Comparison of ENCODE assay signal across 11 cellular contexts in the genomic region with DNA sequence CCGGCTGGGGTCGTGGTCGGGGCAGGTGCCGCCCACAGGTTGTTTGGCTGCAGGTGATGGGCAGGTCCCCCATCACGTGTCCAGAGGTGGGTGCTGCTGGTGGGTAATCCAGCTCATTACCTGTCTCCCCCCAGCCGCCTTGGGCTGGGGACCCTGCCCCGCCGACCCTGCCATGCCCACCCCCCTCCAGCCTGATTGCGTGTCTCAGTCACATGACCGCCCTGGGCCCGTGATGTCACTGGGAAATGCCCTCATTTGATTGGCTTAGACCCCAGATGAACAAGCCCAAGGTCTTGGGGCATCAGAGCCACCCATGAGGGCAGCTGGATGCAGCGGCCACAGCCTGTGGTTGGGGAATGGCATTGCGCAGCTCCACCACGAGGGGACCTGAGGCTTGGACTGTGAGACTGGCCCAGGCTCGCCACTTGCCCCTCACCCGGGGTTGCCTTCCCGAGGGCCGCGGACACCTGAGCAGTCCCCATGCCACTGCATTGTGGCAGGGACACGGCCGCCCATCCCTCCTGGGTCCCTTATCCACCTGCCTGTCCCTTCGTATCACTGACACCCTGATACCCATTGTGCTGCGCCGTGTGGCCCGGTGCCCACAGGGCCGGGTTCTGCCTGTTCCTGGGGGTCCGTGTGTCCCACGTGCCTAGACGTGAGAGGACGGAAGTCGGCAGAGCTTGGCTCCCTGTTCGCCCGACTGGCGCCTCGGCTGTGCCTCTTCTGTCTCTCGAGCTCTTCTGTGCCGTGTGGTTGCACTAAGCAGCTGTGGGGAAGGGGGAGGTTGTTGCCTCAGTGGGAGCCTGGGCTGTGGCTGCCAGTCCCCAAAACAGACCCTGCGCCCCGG.
DNase-seq lines count a peak whose midpoint lies in the region; ATAC-seq and TF ChIP-seq lines count a peak whose summit lies in the region.
"Had no signal": no experiment of that assay in that cellular context is flagged by ENCODE, and none has a peak within 500 bp of the region (broad histone marks: within the 10 kb centered on the region; RNA-seq: fewer than 3 reads in every experiment).

No MANE protein-coding gene starts in this region.

- 0 out of 2 replicates have a peak, but pooled peaks cover 3% of the 10 kb centered on the region for H3K27me3 ChIP-seq in OCI-LY3 (ENCODE audit: low read depth, low read length)

- H3K36me3 ChIP-seq in OCI-LY3 (replicated peaks; ENCODE audit: low read depth, low read length): no peaks in the 10 kb centered on the region

- peak overlapping the region; percentile 92 for H3K4me2 ChIP-seq in OCI-LY3 (ENCODE audit: low read length)

- peak overlapping the region; percentile 77 for H3K27ac ChIP-seq in OCI-LY3 (ENCODE audit: low read length)

- H3K4me1 Mint-ChIP-seq in effector memory CD8-positive, alpha-beta T cell (ENCODE audit: low read depth in 2 of 2): peaks cover 9 to 19% of the 10 kb centered on the region in 2 donors
- no peaks in the 10 kb centered on the region for H3K4me1 Mint-ChIP-seq in progenitor cell of endocrine pancreas (ENCODE audit: low read depth)

- TF ChIP-seq CTCF in OCI-LY3 (IDR thresholded peaks at IDR 0.05; ENCODE audit: low read depth, low read length) (no peak; the same call in 1 of the 2 replicates), progenitor cell of endocrine pancreas (IDR thresholded peaks at IDR 0.05; ENCODE audit: unreplicated experiment) (no peak)

- H3K79me2 ChIP-seq in OCI-LY3 (ENCODE audit: low read length): no peaks in the 10 kb centered on the region

- H3K27me3 Mint-ChIP-seq in effector memory CD8-positive, alpha-beta T cell: no peaks in the 10 kb centered on the region
- no peaks in the 10 kb centered on the region for H3K27me3 Mint-ChIP-seq in progenitor cell of endocrine pancreas

- H3K9me3 Mint-ChIP-seq in effector memory CD8-positive, alpha-beta T cell: no peaks in the 10 kb centered on the region
- peaks cover 4% of the 10 kb centered on the region for H3K9me3 Mint-ChIP-seq in progenitor cell of endocrine pancreas (ENCODE audit: low read depth)

- peak overlapping the region; percentile 44 to 76 for H3K4me3 Mint-ChIP-seq in effector memory CD8-positive, alpha-beta T cell
- no peak overlapping the region for H3K4me3 Mint-ChIP-seq in progenitor cell of endocrine pancreas (ENCODE audit: low read depth)

- H3K9ac ChIP-seq in OCI-LY3 (ENCODE audit: low read length): peak overlapping the region; percentile 62

- no peaks in the 10 kb centered on the region for H4K20me1 ChIP-seq in OCI-LY3 (ENCODE audit: insufficient read depth, low read length)

- no peaks in the 10 kb centered on the region for H3K36me3 Mint-ChIP-seq in effector memory CD8-positive, alpha-beta T cell (ENCODE audit: insufficient read depth)
- H3K36me3 Mint-ChIP-seq in progenitor cell of endocrine pancreas (ENCODE audit: insufficient read depth): peaks cover 2% of the 10 kb centered on the region

- peak; percentile 57 for DNase-seq in NCI-H82 (lab: John Stamatoyannopoulos, UW)
- no peak for DNase-seq in NCI-H82 treated with DMSO at 0.1 percent for 48 hours (lab: John Stamatoyannopoulos, UW; ENCODE audit: unreplicated experiment)
- no peak for DNase-seq in effector memory CD8-positive, alpha-beta T cell
- no peak for DNase-seq in progenitor cell of endocrine pancreas (ENCODE audit: low spot score, unreplicated experiment)
- DNase-seq in islet precursor cell: no peak
- DNase-seq in NCI-H226: no peak
- DNase-seq: EL; NK-92 treated with Interleukin-12 subunit alpha and Interleukin-12 subunit beta, amount 100 ng/mL, for 24 hours; T1000 had no signal

- peak overlapping the region; percentile 71 for H3K4me3 ChIP-seq in OCI-LY3 (ENCODE audit: low read length)

- peak overlapping the region; percentile 79 to 84 for H3K27ac Mint-ChIP-seq in effector memory CD8-positive, alpha-beta T cell
- H3K27ac Mint-ChIP-seq in progenitor cell of endocrine pancreas: peak overlapping the region; percentile 24

- H3K4me1 ChIP-seq in OCI-LY3 (ENCODE audit: low read length): peaks cover 23% of the 10 kb centered on the region

- no peaks in the 10 kb centered on the region for H3K9me3 ChIP-seq in OCI-LY3 (ENCODE audit: insufficient read depth, low read length)

- peak; percentile 35 for ATAC-seq in effector memory CD8-positive, alpha-beta T cell (replicated peaks)
- ATAC-seq in HG03432 (IDR thresholded peaks at IDR 0.05; ENCODE audit: unreplicated experiment): no peak

- peak overlapping the region; percentile 16; the same call in 1 of the 2 replicates for H2AFZ ChIP-seq in OCI-LY3 (ENCODE audit: low read depth, low read length)
